In the genomic region with DNA sequence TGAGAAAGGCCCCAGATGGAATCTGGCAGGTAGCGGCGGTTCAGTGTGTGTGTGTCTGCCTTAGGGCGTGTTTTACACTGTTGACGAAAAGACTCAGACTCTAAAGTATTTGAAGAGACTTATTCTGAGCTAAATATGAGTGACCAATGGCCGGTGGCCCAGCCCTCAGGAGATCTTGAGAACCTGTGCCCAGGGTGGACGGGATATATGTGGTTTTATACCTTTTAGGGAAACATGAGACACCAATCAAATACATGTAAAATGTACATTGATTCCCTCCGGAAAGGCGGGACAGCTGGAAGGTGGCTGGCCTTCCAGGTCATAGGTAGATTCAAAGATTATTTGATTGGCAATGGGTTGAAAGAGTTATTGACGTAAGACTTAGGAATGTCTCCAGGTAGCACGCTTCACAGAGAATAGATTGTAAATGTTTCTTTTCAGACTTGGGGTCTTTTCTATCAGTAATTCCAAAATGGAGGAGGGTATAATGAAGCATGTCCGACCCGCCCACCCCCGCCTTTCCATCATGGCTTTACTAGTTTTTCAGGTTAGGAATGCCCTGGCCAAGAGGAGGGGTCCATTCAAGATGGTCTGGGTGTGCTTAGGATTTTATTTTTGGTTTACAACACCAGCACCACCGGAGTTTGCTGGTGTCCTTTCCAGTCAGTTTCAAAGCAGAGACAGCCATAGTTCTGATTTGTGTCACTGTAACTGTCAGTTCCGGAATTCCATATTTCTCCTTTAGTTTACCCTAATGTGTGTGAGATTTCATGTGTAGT, we compare ENCODE assay signal across 8 cellular contexts. TPM values are rescaled to one million over a fixed set of nuclear protein-coding genes. Genes with fewer than 3 reads are reported as not detected.
A peak's percentile ranks its signal among the peaks of the same experiment; 100 is the strongest.
DNase-seq lines count a peak whose midpoint lies in the region; ATAC-seq and TF ChIP-seq lines count a peak whose summit lies in the region.

No MANE protein-coding gene starts in this region.

- no peaks in the 10 kb centered on the region for H3K9me2 ChIP-seq in SU-DHL-6 (replicated peaks; ENCODE audit: insufficient read depth, low read length)

- H3K9me3 ChIP-seq in SU-DHL-6 (ENCODE audit: insufficient read depth, low read length) (no peaks in the 10 kb centered on the region), osteoblast (ENCODE audit: low read depth, low read length) (no peaks in the 10 kb centered on the region)

- peak overlapping the region; percentile 80 for H3K4me3 Mint-ChIP-seq in activated naive CD4-positive, alpha-beta T cell treated with anti-CD3 and anti-CD28 coated beads for 36 hours

- peak overlapping the region; percentile 85 for H3K27ac Mint-ChIP-seq in activated naive CD4-positive, alpha-beta T cell treated with anti-CD3 and anti-CD28 coated beads for 36 hours

- H3K9ac ChIP-seq in SU-DHL-6 (ENCODE audit: low read length): peak overlapping the region; percentile 70

- H3K4me3 ChIP-seq in SU-DHL-6 (ENCODE audit: insufficient read depth, low read length, poor library complexity, severe bottlenecking): peak overlapping the region; percentile 59
- peak overlapping the region; percentile 97 for H3K4me3 ChIP-seq in osteoblast (ENCODE audit: insufficient read depth, low read length)

- H3K27me3 Mint-ChIP-seq in activated naive CD4-positive, alpha-beta T cell treated with anti-CD3 and anti-CD28 coated beads for 36 hours (ENCODE audit: low read depth): no peaks in the 10 kb centered on the region

- H3K36me3 ChIP-seq in SU-DHL-6 (ENCODE audit: low read length) (peaks cover 8% of the 10 kb centered on the region; the same call in 1 of the 2 replicates), osteoblast (ENCODE audit: insufficient read depth, low read length) (peaks cover 19% of the 10 kb centered on the region)

- peaks cover 20% of the 10 kb centered on the region for H3K4me1 Mint-ChIP-seq in activated naive CD4-positive, alpha-beta T cell treated with anti-CD3 and anti-CD28 coated beads for 36 hours (ENCODE audit: low read depth)

- no peak for ATAC-seq in HG02610 (IDR thresholded peaks at IDR 0.05; ENCODE audit: unreplicated experiment)

- peak overlapping the region; percentile 69 for H3K4me2 ChIP-seq in SU-DHL-6 (ENCODE audit: low read depth, low read length, poor library complexity, severe bottlenecking)
- H3K4me2 ChIP-seq in osteoblast (ENCODE audit: insufficient read depth, low read length): peak overlapping the region; percentile 94

- no peak for TF ChIP-seq CTCF in SU-DHL-6 (IDR thresholded peaks at IDR 0.05; ENCODE audit: insufficient read depth, low read length, poor library complexity, severe bottlenecking)
- no peak for TF ChIP-seq CTCF in osteoblast (IDR thresholded peaks at IDR 0.05; ENCODE audit: extremely low read depth, low read depth, low read length)

- H4K20me1 ChIP-seq in SU-DHL-6 (ENCODE audit: low read depth, low read length): no peaks in the 10 kb centered on the region
- H4K20me1 ChIP-seq in osteoblast (ENCODE audit: insufficient read depth, low read length): no peaks in the 10 kb centered on the region

- CTCF ChIA-PET in activated naive CD4-positive, alpha-beta T cell treated with anti-CD3 and anti-CD28 coated beads for 36 hours (lab: Charles Lee): no interaction called here

- H3K27ac ChIP-seq in SU-DHL-6 (ENCODE audit: low read depth, low read length) (peak overlapping the region; percentile 16), osteoblast (ENCODE audit: low read depth, low read length) (peak overlapping the region; percentile 89)

- intact Hi-C loops in activated naive CD4-positive, alpha-beta T cell treated with anti-CD3 and anti-CD28 coated beads for 36 hours (cut with micrococcal nuclease): loop anchor here (1.0 to 10.0 kb wide), 5 partner anchors 31 to 261 kb away; a partner anchor contains a TSS

- no peaks in the 10 kb centered on the region for H3F3A ChIP-seq in SU-DHL-6 (ENCODE audit: insufficient read depth)

- H3K79me2 ChIP-seq in SU-DHL-6 (ENCODE audit: insufficient read depth, low read length) (peaks cover 41% of the 10 kb centered on the region), osteoblast (ENCODE audit: insufficient read depth, low read length) (peaks cover 63% of the 10 kb centered on the region)

- H3K36me3 Mint-ChIP-seq in activated naive CD4-positive, alpha-beta T cell treated with anti-CD3 and anti-CD28 coated beads for 36 hours (ENCODE audit: low read depth): peaks cover 58% of the 10 kb centered on the region

- H3K4me1 ChIP-seq in osteoblast (ENCODE audit: insufficient read depth, low read length): peaks cover 12% of the 10 kb centered on the region

- H3K9me3 Mint-ChIP-seq in activated naive CD4-positive, alpha-beta T cell treated with anti-CD3 and anti-CD28 coated beads for 36 hours: peaks cover 13% of the 10 kb centered on the region

- no peaks in the 10 kb centered on the region for H3K27me3 ChIP-seq in SU-DHL-6 (ENCODE audit: low read length)
- no peaks in the 10 kb centered on the region for H3K27me3 ChIP-seq in osteoblast (ENCODE audit: insufficient read depth, low read length)

- H2AFZ ChIP-seq in SU-DHL-6 (ENCODE audit: low read depth, low read length, severe bottlenecking) (peak overlapping the region; percentile 58), osteoblast (ENCODE audit: low read length) (peak overlapping the region; percentile 99)

- DNase-seq in activated naive CD4-positive, alpha-beta T cell treated with anti-CD3 and anti-CD28 coated beads for 36 hours: peak; percentile 5
- no peak for DNase-seq in activated naive CD4-positive, alpha-beta T cell treated with Interleukin-2 at 50 U/mL for 16 hours
- DNase-seq in fibroblast of peridontal ligament (ENCODE audit: extremely low read depth) (peak; percentile 33), osteoblast (ENCODE audit: insufficient read length, low spot score, missing footprints) (peak; percentile 18), DMS153 treated with DMSO at 0.1 percent for 48 hours (lab: John Stamatoyannopoulos, UW; ENCODE audit: unreplicated experiment) (no peak)
- DNase-seq in activated effector memory CD4-positive, alpha-beta T cell treated with Interleukin-2 at 50 U/mL for 16 hours: no peak

RNA-seq across cellular contexts. Expression of a gene that starts 1.0 kb away (rescaled TPM):
- 10 to 100 TPM; 17.1 to 18.3 TPM for total RNA-seq in activated naive CD4-positive, alpha-beta T cell treated with anti-CD3 and anti-CD28 coated beads for 36 hours
- 11.9 and 13.3 TPM in 2 replicates for total RNA-seq in osteoblast

RNA-seq across cellular contexts. Expression of a gene that starts 31.0 kb away (rescaled TPM):
- total RNA-seq in activated naive CD4-positive, alpha-beta T cell treated with anti-CD3 and anti-CD28 coated beads for 36 hours: 1 to 10 TPM; 7.5 to 7.6 TPM
- 12.3 and 16.2 TPM in 2 replicates for total RNA-seq in osteoblast

RNA-seq across cellular contexts. Expression of a gene that starts 46.1 kb away (rescaled TPM):
- total RNA-seq in activated naive CD4-positive, alpha-beta T cell treated with anti-CD3 and anti-CD28 coated beads for 36 hours: 1 to 10 TPM; 3.7 to 5.4 TPM
- total RNA-seq in osteoblast: 15.6 and 35.4 TPM in 2 replicates

Comparison
In these comparisons a context has a peak if more than half of its experiments do, and no peak if none do; other contexts are left out.
1. DNase-seq: peak in activated naive CD4-positive, alpha-beta T cell treated with anti-CD3 and anti-CD28 coated beads for 36 hours (single experiment), fibroblast of peridontal ligament (single experiment) and osteoblast (single experiment); none in activated naive CD4-positive, alpha-beta T cell treated with Interleukin-2 at 50 U/mL for 16 hours (single experiment), DMS153 treated with DMSO at 0.1 percent for 48 hours (single experiment) and activated effector memory CD4-positive, alpha-beta T cell treated with Interleukin-2 at 50 U/mL for 16 hours (single experiment).